In genomic region chr6:107230448-107230847, GRCh38 we compare ENCODE assay signal across 1 cellular context.
TF ChIP-seq lines count a peak whose summit lies in the region.

No MANE protein-coding gene starts in this region.

TF ChIP-seq in HepG2, 621 proteins besides CTCF, POLR2A, EP300 and RAD21 (continued from another document):
- no peak for TF ChIP-seq KIAA2018 (CRISPR knock-in tag; IDR thresholded peaks at IDR 0.05; ENCODE audit: borderline replicate concordance)
- TF ChIP-seq TP53 (CRISPR knock-in tag; conservative IDR thresholded peaks at IDR 0.05), result peak; percentile 92
- TF ChIP-seq, protein P1, sequence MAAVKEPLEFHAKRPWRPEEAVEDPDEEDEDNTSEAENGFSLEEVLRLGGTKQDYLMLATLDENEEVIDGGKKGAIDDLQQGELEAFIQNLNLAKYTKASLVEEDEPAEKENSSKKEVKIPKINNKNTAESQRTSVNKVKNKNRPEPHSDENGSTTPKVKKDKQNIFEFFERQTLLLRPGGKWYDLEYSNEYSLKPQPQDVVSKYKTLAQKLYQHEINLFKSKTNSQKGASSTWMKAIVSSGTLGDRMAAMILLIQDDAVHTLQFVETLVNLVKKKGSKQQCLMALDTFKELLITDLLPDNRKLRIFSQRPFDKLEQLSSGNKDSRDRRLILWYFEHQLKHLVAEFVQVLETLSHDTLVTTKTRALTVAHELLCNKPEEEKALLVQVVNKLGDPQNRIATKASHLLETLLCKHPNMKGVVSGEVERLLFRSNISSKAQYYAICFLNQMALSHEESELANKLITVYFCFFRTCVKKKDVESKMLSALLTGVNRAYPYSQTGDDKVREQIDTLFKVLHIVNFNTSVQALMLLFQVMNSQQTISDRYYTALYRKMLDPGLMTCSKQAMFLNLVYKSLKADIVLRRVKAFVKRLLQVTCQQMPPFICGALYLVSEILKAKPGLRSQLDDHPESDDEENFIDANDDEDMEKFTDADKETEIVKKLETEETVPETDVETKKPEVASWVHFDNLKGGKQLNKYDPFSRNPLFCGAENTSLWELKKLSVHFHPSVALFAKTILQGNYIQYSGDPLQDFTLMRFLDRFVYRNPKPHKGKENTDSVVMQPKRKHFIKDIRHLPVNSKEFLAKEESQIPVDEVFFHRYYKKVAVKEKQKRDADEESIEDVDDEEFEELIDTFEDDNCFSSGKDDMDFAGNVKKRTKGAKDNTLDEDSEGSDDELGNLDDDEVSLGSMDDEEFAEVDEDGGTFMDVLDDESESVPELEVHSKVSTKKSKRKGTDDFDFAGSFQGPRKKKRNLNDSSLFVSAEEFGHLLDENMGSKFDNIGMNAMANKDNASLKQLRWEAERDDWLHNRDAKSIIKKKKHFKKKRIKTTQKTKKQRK (IDR thresholded peaks at IDR 0.05; ENCODE audit: low read length), result no peak
- no peak for TF ChIP-seq ZNF790 (CRISPR knock-in tag; IDR thresholded peaks at IDR 0.05; ENCODE audit: borderline replicate concordance)
- TF ChIP-seq ZNF510 (CRISPR knock-in tag; IDR thresholded peaks at IDR 0.05; ENCODE audit: low read depth), result no peak
